In the genomic region with DNA sequence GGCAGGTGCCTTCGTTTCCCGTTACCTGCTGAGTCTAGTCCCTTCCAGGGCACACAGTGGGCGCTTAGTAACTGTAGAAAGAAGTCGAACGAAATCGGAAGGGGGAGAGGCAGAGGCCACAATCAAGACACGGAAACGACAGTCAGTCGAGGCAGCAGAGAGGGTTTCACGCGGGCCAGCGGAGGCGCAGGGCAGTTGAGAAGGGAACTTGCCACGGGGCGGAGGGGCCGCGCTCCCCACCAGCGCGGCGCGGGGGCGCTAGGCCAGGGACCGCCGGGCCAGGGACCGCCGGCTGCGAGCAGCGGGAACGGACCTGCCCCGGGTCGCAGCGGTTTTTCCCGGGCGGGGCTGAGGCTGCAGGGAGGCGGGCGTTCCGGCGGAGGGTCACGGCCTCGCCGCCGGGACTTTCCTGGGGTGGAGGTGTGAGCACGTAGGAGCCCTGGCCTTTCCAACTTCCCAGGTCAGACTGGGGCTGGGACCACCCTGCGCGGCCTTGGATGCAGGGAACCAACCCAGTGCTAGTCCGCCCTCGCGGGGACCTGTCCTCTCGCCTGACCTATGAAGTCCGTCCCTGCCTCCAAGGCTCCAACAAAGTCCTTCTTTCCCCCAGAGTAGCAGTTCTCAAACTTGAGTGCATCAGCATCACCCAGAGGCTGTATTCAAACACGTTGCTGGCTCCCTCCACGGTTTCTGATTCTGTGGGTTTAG, we compare ENCODE assay signal across 8 cellular contexts.
DNase-seq lines count a peak whose midpoint lies in the region; ATAC-seq and TF ChIP-seq lines count a peak whose summit lies in the region.

No MANE protein-coding gene starts in this region.

- ATAC-seq in HG03139 (IDR thresholded peaks at IDR 0.05; ENCODE audit: unreplicated experiment) (peak; percentile 60), right lobe of liver (peak; percentile 80 to 87 (median 84))

- H3K4me3 ChIP-seq in colonic mucosa (peak overlapping the region; percentile 54), right lobe of liver (peak overlapping the region; percentile 50 to 60 (median 54))

- H3K27ac ChIP-seq in colonic mucosa: peak overlapping the region; percentile 34
- H3K27ac ChIP-seq in right lobe of liver: peak overlapping the region; percentile 12 to 74 (median 24)

- no peaks in the 10 kb centered on the region for H3K9me3 ChIP-seq in colonic mucosa
- H3K9me3 ChIP-seq in right lobe of liver: no peaks in the 10 kb centered on the region

- H3K27me3 ChIP-seq in colonic mucosa (no peaks in the 10 kb centered on the region), right lobe of liver (no peaks in the 10 kb centered on the region)

- TF ChIP-seq POLR2A in right lobe of liver (IDR thresholded peaks at IDR 0.05): peak; percentile 35

- peak overlapping the region; percentile 52 to 71 for H3K9ac ChIP-seq in colonic mucosa (ENCODE audit: low read depth in 2 of 2, low read length in 2 of 2)

- H3K36me3 ChIP-seq in colonic mucosa (no peaks in the 10 kb centered on the region), right lobe of liver (no peaks in the 10 kb centered on the region)

- intact Hi-C loops in colonic mucosa (cut with DNase I): no loop called here
- intact Hi-C loops in right lobe of liver (cut with DNase I): no loop called here

- DNase-seq in NCI-H510A (lab: John Stamatoyannopoulos, UW) (peak; percentile 16), NCI-H510A treated with DMSO at 0.1 percent for 48 hours (lab: John Stamatoyannopoulos, UW) (no peak), colonic mucosa (peak; percentile 62), right lobe of liver (peak; percentile 51 to 87 (median 69)), KG1 (lab: John Stamatoyannopoulos, UW) (no peak)
- peak; percentile 49 for DNase-seq in activated CD4-positive, CD25-positive, alpha-beta regulatory T cell treated with anti-CD3 and anti-CD28 coated beads, Interleukin-2, amount 50 U/mL, for 72 hours
- peak in 2 of 3 experiments; percentile 14 to 20 for DNase-seq in stimulated activated CD4-positive, alpha-beta T cell treated with anti-CD3 and anti-CD28 coated beads, TNF-alpha, amount 100 ng/mL, for 4 hours (ENCODE audit: low read depth in 3 of 3)

- no peak for TF ChIP-seq CTCF in colonic mucosa (IDR thresholded peaks at IDR 0.05)
- TF ChIP-seq CTCF in right lobe of liver (IDR thresholded peaks at IDR 0.05): peak in 2 of 4 donors; percentile 5 to 17

- WGBS in right lobe of liver (ENCODE audit: insufficient coverage, low coverage, low lambda C conversion rate, missing lambda C conversion rate): 6% methylated on average over 7 of the region's 52 CpGs

- H3K4me1 ChIP-seq in colonic mucosa: no peaks in the 10 kb centered on the region
- no peaks in the 10 kb centered on the region for H3K4me1 ChIP-seq in right lobe of liver

Comparison
In these comparisons a context has a peak if more than half of its experiments do, and no peak if none do; other contexts are left out.
1. DNase-seq: peak in NCI-H510A (single experiment), activated CD4-positive, CD25-positive, alpha-beta regulatory T cell treated with anti-CD3 and anti-CD28 coated beads, Interleukin-2, amount 50 U/mL, for 72 hours (single experiment), colonic mucosa (single experiment), right lobe of liver (3 of 3) and stimulated activated CD4-positive, alpha-beta T cell treated with anti-CD3 and anti-CD28 coated beads, TNF-alpha, amount 100 ng/mL, for 4 hours (2 of 3); none in NCI-H510A treated with DMSO at 0.1 percent for 48 hours (single experiment) and KG1 (single experiment).